In genomic region chr1:61641578-61642336, GRCh38 we compare ENCODE assay signal across 8 cellular contexts.
DNase-seq lines count a peak whose midpoint lies in the region; ATAC-seq and TF ChIP-seq lines count a peak whose summit lies in the region.

No MANE protein-coding gene starts in this region.

- peak; percentile 91 for ATAC-seq in CD4-positive, alpha-beta T cell (ENCODE audit: poor library complexity)
- ATAC-seq in GM19467 (IDR thresholded peaks at IDR 0.05; ENCODE audit: unreplicated experiment) (peak; percentile 95), HG03575 (IDR thresholded peaks at IDR 0.05; ENCODE audit: extremely low read depth, insufficient number of reproducible peaks, low FRiP score, unreplicated experiment) (peak; percentile 66)

- H3K27ac Mint-ChIP-seq in CD4-positive, alpha-beta T cell, result peak overlapping the region; percentile 62

- no peaks in the 10 kb centered on the region for H3K36me3 ChIP-seq in ascending aorta

- no peaks in the 10 kb centered on the region for H3K27me3 ChIP-seq in CD4-positive, alpha-beta T cell (ENCODE audit: control insufficient read depth, insufficient read depth, low read length)
- no peaks in the 10 kb centered on the region for H3K27me3 ChIP-seq in ascending aorta

- H3K4me3 Mint-ChIP-seq in CD4-positive, alpha-beta T cell, result peak overlapping the region; percentile 81

- peak; percentile 23 to 66 (median 40) for DNase-seq in CD4-positive, alpha-beta T cell
- DNase-seq in T-helper 1 cell, result peak in 4 of 5 donors; percentile 21 to 50 (median 36)
- peak; percentile 47 to 92 for DNase-seq in ascending aorta (ENCODE audit: low spot score in 2 of 2)
- DNase-seq in iPS-NIHi11 (ENCODE audit: low spot score), result peak; percentile 83
- DNase-seq in A172 (ENCODE audit: low spot score), result no peak

- H3K36me3 Mint-ChIP-seq in CD4-positive, alpha-beta T cell (ENCODE audit: low read depth), result no peaks in the 10 kb centered on the region

- H3K4me1 Mint-ChIP-seq in CD4-positive, alpha-beta T cell (ENCODE audit: low read depth), result peaks cover 13% of the 10 kb centered on the region

- H3K27me3 Mint-ChIP-seq in CD4-positive, alpha-beta T cell, result no peaks in the 10 kb centered on the region

- peak overlapping the region; percentile 14 to 62 for H3K4me3 ChIP-seq in ascending aorta
- peak overlapping the region in 1 of 7 experiments; percentile 20 for H3K4me3 ChIP-seq in skin epidermis

- H3K9me3 Mint-ChIP-seq in CD4-positive, alpha-beta T cell, result no peaks in the 10 kb centered on the region

- CTCF ChIA-PET in CD4-positive, alpha-beta T cell (lab: Charles Lee), result no interaction called here

- intact Hi-C loops in CD4-positive, alpha-beta T cell (cut with DNase I, micrococcal nuclease), result loop anchor here (5.0 to 10.0 kb wide), 3 partner anchors 211 to 597 kb away; no protein-coding TSS in a partner anchor
- intact Hi-C loops in ascending aorta (cut with DNase I), result loop anchor here (1.0 to 10.0 kb wide), 7 partner anchors 101 to 1647 kb away; partner anchors contain the start of gene PATJ

- peak; percentile 76 for TF ChIP-seq CTCF in CD4-positive, alpha-beta T cell (IDR thresholded peaks at IDR 0.05)
- TF ChIP-seq CTCF in ascending aorta (IDR thresholded peaks at IDR 0.05), result peak; percentile 73 to 92 (median 77)

- POLR2A ChIA-PET in CD4-positive, alpha-beta T cell (lab: Charles Lee), result no interaction called here

- no peaks in the 10 kb centered on the region for H3K9me3 ChIP-seq in CD4-positive, alpha-beta T cell (ENCODE audit: control insufficient read depth, low read length)
- no peaks in the 10 kb centered on the region for H3K9me3 ChIP-seq in ascending aorta

- H3K4me1 ChIP-seq in ascending aorta, result peaks cover 29 to 44% of the 10 kb centered on the region in 2 donors

- H3K27ac ChIP-seq in CD4-positive, alpha-beta T cell (ENCODE audit: low read depth, low read length), result no peak overlapping the region
- peak overlapping the region; percentile 91 to 94 for H3K27ac ChIP-seq in ascending aorta
- peak overlapping the region in 17 of 21 experiments; percentile 4 to 81 (median 30) for H3K27ac ChIP-seq in skin epidermis
